In genomic region chr16:3458852-3459361, GRCh38 we compare ENCODE assay signal across 6 cellular contexts. TPM values are rescaled to one million over a fixed set of nuclear protein-coding genes. Genes with fewer than 3 reads are reported as not detected.
DNase-seq lines count a peak whose midpoint lies in the region; TF ChIP-seq lines count a peak whose summit lies in the region.

No MANE protein-coding gene starts in this region.

- peak overlapping the region; percentile 77 for H3K27ac ChIP-seq in smooth muscle cell (ENCODE audit: low read depth)

- H3K4me3 ChIP-seq in smooth muscle cell = peak overlapping the region; percentile 86

- peak overlapping the region; percentile 88 for H3K4me2 ChIP-seq in smooth muscle cell

- H3F3A ChIP-seq in smooth muscle cell (ENCODE audit: low read depth) = peaks cover 7% of the 10 kb centered on the region

- TF ChIP-seq CTCF in smooth muscle cell (IDR thresholded peaks at IDR 0.05; ENCODE audit: borderline replicate concordance, insufficient read depth, poor library complexity, severe bottlenecking) = no peak

- no peak overlapping the region for H2AFZ ChIP-seq in smooth muscle cell (ENCODE audit: low read depth)

- H3K4me1 ChIP-seq in smooth muscle cell (ENCODE audit: low read depth) = peaks cover 32% of the 10 kb centered on the region

- H3K79me2 ChIP-seq in smooth muscle cell (ENCODE audit: low read depth) = peaks cover 54% of the 10 kb centered on the region

- H3K36me3 ChIP-seq in smooth muscle cell (ENCODE audit: low read depth) = no peaks in the 10 kb centered on the region

- H3K27me3 ChIP-seq in smooth muscle cell (ENCODE audit: low read depth) = no peaks in the 10 kb centered on the region

- DNase-seq in EH (ENCODE audit: low read depth) (peak; percentile 36), MV-4-11 (lab: John Stamatoyannopoulos, UW) (peak; percentile 31), fibroblast of gingiva (ENCODE audit: low read depth) (peak; percentile 34), smooth muscle cell (lab: John Stamatoyannopoulos, UW; ENCODE audit: unreplicated experiment) (no peak), nucleus accumbens (lab: John Stamatoyannopoulos, UW) (no peak), G401 (ENCODE audit: low spot score) (no peak)

- peak overlapping the region; percentile 98 for H3K9ac ChIP-seq in smooth muscle cell (ENCODE audit: low read depth)

- H3K9me3 ChIP-seq in smooth muscle cell (replicated peaks; ENCODE audit: low read depth) = no peaks in the 10 kb centered on the region

- 13% methylated on average over 10 of the region's 10 CpGs for WGBS in smooth muscle cell (ENCODE audit: low lambda C conversion rate)

- in situ Hi-C loops in G401 (cut with HindIII; ENCODE audit: low sequenced_read_pairs) = no loop called here

- peaks cover 53% of the 10 kb centered on the region for H4K20me1 ChIP-seq in smooth muscle cell (ENCODE audit: low read depth)

RNA-seq across cellular contexts. Expression of gene NAA60, which starts 15.4 kb away (rescaled TPM):
- total RNA-seq in smooth muscle cell = 23.6 and 42.6 TPM in 2 replicates
- polyA plus RNA-seq in smooth muscle cell = 54.1 and 59.2 TPM in 2 replicates
- 5.2 and 35.3 TPM in 2 replicates for total RNA-seq in G401 (2014; rRNA removed; shearing (Covaris generic))

RNA-seq across cellular contexts. Expression of gene ZNF597, which starts 15.6 kb away (rescaled TPM):
- total RNA-seq in smooth muscle cell = 12.5 and 16.2 TPM in 2 replicates
- 5.7 and 6.7 TPM in 2 replicates for polyA plus RNA-seq in smooth muscle cell
- total RNA-seq in G401 (2014; rRNA removed; shearing (Covaris generic)) = 0.18 and 0.61 TPM in 2 replicates

RNA-seq across cellular contexts. Expression of gene C16orf90, which starts 36.4 kb away (rescaled TPM):
- not detected in 2 replicates for total RNA-seq in smooth muscle cell
- polyA plus RNA-seq in smooth muscle cell = not detected in 2 replicates
- total RNA-seq in G401 (2014; rRNA removed; shearing (Covaris generic)) = not detected in 2 replicates

RNA-seq across cellular contexts. Expression of gene CLUAP1, which starts 41.9 kb away (rescaled TPM):
- total RNA-seq in smooth muscle cell = 16.5 and 20.5 TPM in 2 replicates
- 18.7 and 18.9 TPM in 2 replicates for polyA plus RNA-seq in smooth muscle cell
- 15.6 and 24.5 TPM in 2 replicates for total RNA-seq in G401 (2014; rRNA removed; shearing (Covaris generic))

RNA-seq across cellular contexts. Expression of gene ZNF174, which starts 57.9 kb away (rescaled TPM):
- 8.0 and 10.4 TPM in 2 replicates for total RNA-seq in smooth muscle cell
- polyA plus RNA-seq in smooth muscle cell = 6.8 and 8.3 TPM in 2 replicates
- 20.0 and 26.6 TPM in 2 replicates for total RNA-seq in G401 (2014; rRNA removed; shearing (Covaris generic))

Comparison
In these comparisons a context has a peak if more than half of its experiments do, and no peak if none do; other contexts are left out.
1. DNase-seq: peak in EH (single experiment), MV-4-11 (single experiment) and fibroblast of gingiva (single experiment); none in smooth muscle cell (single experiment), nucleus accumbens (0 of 56) and G401 (single experiment).